In the genomic region with DNA sequence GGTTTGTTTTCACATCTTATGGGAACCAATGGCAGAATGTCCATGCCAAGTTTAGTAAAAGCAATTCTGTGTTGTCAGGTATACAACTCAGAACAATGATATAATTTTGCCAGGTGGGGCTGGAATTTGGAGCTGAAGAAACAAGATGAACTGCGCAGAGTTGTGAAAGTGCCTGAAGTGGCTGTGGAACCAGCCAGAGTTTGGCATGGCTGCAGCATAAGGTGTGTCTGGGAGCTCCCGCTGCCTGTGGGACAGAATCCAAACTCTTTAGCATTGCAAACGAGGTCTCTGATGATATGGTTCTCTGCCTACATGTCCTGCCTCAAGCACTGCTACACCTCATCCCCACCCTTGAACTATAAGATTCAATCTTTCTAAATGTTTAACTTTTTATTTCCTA, we compare ENCODE assay signal across 27 cellular contexts.
DNase-seq lines count a peak whose midpoint lies in the region; ATAC-seq and TF ChIP-seq lines count a peak whose summit lies in the region.
"Had no signal": no experiment of that assay in that cellular context is flagged by ENCODE, and none has a peak within 500 bp of the region (broad histone marks: within the 10 kb centered on the region; RNA-seq: fewer than 3 reads in every experiment).

No MANE protein-coding gene starts in this region.

- no peaks in the 10 kb centered on the region for H3K36me3 ChIP-seq in mammary epithelial cell (ENCODE audit: insufficient read depth, low read length)
- no peaks in the 10 kb centered on the region for H3K36me3 ChIP-seq in mucosa of descending colon (ENCODE audit: low read depth)
- H3K36me3 ChIP-seq in upper lobe of right lung = no peaks in the 10 kb centered on the region
- no peaks in the 10 kb centered on the region for H3K36me3 ChIP-seq in left ventricle myocardium inferior
- H3K36me3 ChIP-seq in tibial artery = no peaks in the 10 kb centered on the region
- H3K36me3 ChIP-seq: BLaER1 treated with 17β-estradiol and CSF1 and Interleukin-3, amounts not matched to agents 10 nM and 100 nM had no signal

- peak; percentile 61 for ATAC-seq in mucosa of descending colon
- ATAC-seq in upper lobe of right lung = peak; percentile 41
- ATAC-seq in HG03045 (IDR thresholded peaks at IDR 0.05; ENCODE audit: unreplicated experiment) = no peak
- ATAC-seq: K562, PC-3 had no signal

- H3K9me3 Mint-ChIP-seq in MCF 10A (ENCODE audit: unreplicated experiment) = no peaks in the 10 kb centered on the region
- H3K9me3 Mint-ChIP-seq: CD4-positive, alpha-beta T cell had no signal

- no peaks in the 10 kb centered on the region for H3K4me1 Mint-ChIP-seq in MCF 10A (ENCODE audit: insufficient read depth, unreplicated experiment)

- intact Hi-C loops in MCF 10A (cut with micrococcal nuclease) = no loop called here
- intact Hi-C loops in mammary epithelial cell (cut with micrococcal nuclease) = no loop called here
- intact Hi-C loops in mucosa of descending colon (cut with DNase I, micrococcal nuclease) = no loop called here
- intact Hi-C loops in upper lobe of right lung (cut with DNase I) = no loop called here
- intact Hi-C loops in left ventricle myocardium inferior (cut with micrococcal nuclease) = no loop called here
- intact Hi-C loops in tibial artery (cut with DNase I; ENCODE audit: low total_unique reads) = no loop called here

- H3K4me1 ChIP-seq in mammary epithelial cell (ENCODE audit: insufficient read depth, low read length) (no peaks in the 10 kb centered on the region), mucosa of descending colon (ENCODE audit: low read depth) (peaks cover 4% of the 10 kb centered on the region), upper lobe of right lung (no peaks in the 10 kb centered on the region), left ventricle myocardium inferior (no peaks in the 10 kb centered on the region), tibial artery (no peaks in the 10 kb centered on the region)
- H3K4me1 ChIP-seq: BLaER1 treated with 17β-estradiol and CSF1 and Interleukin-3, amounts not matched to agents 10 nM and 100 nM had no signal

- POLR2A ChIA-PET in MCF 10A (lab: Yijun Ruan, JAX) = no interaction called here

- no peak overlapping the region for H3K4me2 ChIP-seq in mammary epithelial cell (ENCODE audit: insufficient read depth, low read depth, low read length)
- H3K4me2 ChIP-seq: BLaER1 treated with 17β-estradiol and CSF1 and Interleukin-3, amounts not matched to agents 10 nM and 100 nM had no signal

- BruUV-seq in MCF 10A (replicated peaks; lab: Mats Ljungman, UMichigan) (no TSS peak), mammary epithelial cell (replicated peaks; lab: Mats Ljungman, UMichigan) (no TSS peak)

- H4K20me1 ChIP-seq in mammary epithelial cell (ENCODE audit: insufficient read depth, low read length) = no peaks in the 10 kb centered on the region
- H4K20me1 ChIP-seq: BLaER1 treated with 17β-estradiol and CSF1 and Interleukin-3, amounts not matched to agents 10 nM and 100 nM had no signal

- H3K9ac ChIP-seq in mammary epithelial cell (ENCODE audit: insufficient read depth, low read length) = no peak overlapping the region
- H3K9ac ChIP-seq: BLaER1 treated with 17β-estradiol and CSF1 and Interleukin-3, amounts not matched to agents 10 nM and 100 nM had no signal

- TF ChIP-seq CTCF in MCF 10A (IDR thresholded peaks at IDR 0.05; ENCODE audit: unreplicated experiment) (no peak), mammary epithelial cell (conservative IDR thresholded peaks at IDR 0.05 in 1 of 2, IDR thresholded peaks at IDR 0.05 in 1 of 2; ENCODE audit: extremely low read depth in 1 of 2, insufficient read depth in 1 of 2, low read depth in 1 of 2, low read length in 2 of 2) (no peak), epithelial cell of esophagus (IDR thresholded peaks at IDR 0.05; ENCODE audit: insufficient read depth, low read depth, low read length, missing control alignments) (no peak), mucosa of descending colon (IDR thresholded peaks at IDR 0.05) (no peak), upper lobe of right lung (IDR thresholded peaks at IDR 0.05) (no peak), left ventricle myocardium inferior (IDR thresholded peaks at IDR 0.05; ENCODE audit: borderline replicate concordance) (no peak), tibial artery (IDR thresholded peaks at IDR 0.05) (no peak)

- CTCF ChIA-PET in MCF 10A (lab: Yijun Ruan, JAX) = no interaction called here
- CTCF ChIA-PET in mammary epithelial cell (lab: Charles Lee; ENCODE audit: low non-redundant PET) = no interaction called here

- H3K4me3 Mint-ChIP-seq in MCF 10A (ENCODE audit: unreplicated experiment) = no peak overlapping the region
- H3K4me3 Mint-ChIP-seq: CD4-positive, alpha-beta T cell had no signal

- no peaks in the 10 kb centered on the region for H3K36me3 Mint-ChIP-seq in MCF 10A (ENCODE audit: insufficient read depth, unreplicated experiment)

- no peak overlapping the region for H2AFZ ChIP-seq in mammary epithelial cell (ENCODE audit: low read depth, low read length)

- no peaks in the 10 kb centered on the region for H3K27me3 Mint-ChIP-seq in MCF 10A (ENCODE audit: insufficient read depth, unreplicated experiment)

- H3K27ac ChIP-seq in mammary epithelial cell (ENCODE audit: insufficient read depth, low read depth, low read length) (no peak overlapping the region), upper lobe of right lung (no peak overlapping the region), left ventricle myocardium inferior (replicated peaks) (no peak overlapping the region), tibial artery (no peak overlapping the region)
- H3K27ac ChIP-seq: BLaER1 treated with 17β-estradiol and CSF1 and Interleukin-3, amounts not matched to agents 10 nM and 100 nM had no signal

- 59% methylated on average over 3 of the region's 3 CpGs for WGBS in mammary epithelial cell (ENCODE audit: low coverage, missing lambda C conversion rate)

- no peaks in the 10 kb centered on the region for H3K9me3 ChIP-seq in mammary epithelial cell (replicated peaks; ENCODE audit: insufficient read depth, low read length)
- no peaks in the 10 kb centered on the region for H3K9me3 ChIP-seq in mucosa of descending colon
- H3K9me3 ChIP-seq in upper lobe of right lung = no peaks in the 10 kb centered on the region
- H3K9me3 ChIP-seq in left ventricle myocardium inferior (replicated peaks) = no peaks in the 10 kb centered on the region
- no peaks in the 10 kb centered on the region for H3K9me3 ChIP-seq in tibial artery
- H3K9me3 ChIP-seq: BLaER1 treated with 17β-estradiol and CSF1 and Interleukin-3, amounts not matched to agents 10 nM and 100 nM had no signal

- DNase-seq in MCF 10A (ENCODE audit: unreplicated experiment) (peak; percentile 28), mammary epithelial cell (no peak), epithelial cell of esophagus (ENCODE audit: low read depth) (peak; percentile 56), mucosa of descending colon (peak in 1 of 3 donors; percentile 6), upper lobe of right lung (no peak), left ventricle myocardium inferior (no peak), tibial artery (no peak)
- DNase-seq: AML-193; CD4-positive, alpha-beta T cell; COR-L47; DMS79; EL; GDM1; HCEC 1CT; Kasumi-1; NCI-H1105 treated with DMSO at 0.1 percent for 48 hours; NCI-H146; NCI-H1930; NCI-H226; NCI-H510A; NCI-H69; NK-92 treated with Interleukin-12 subunit alpha and Interleukin-12 subunit beta, amount 100 ng/mL, for 24 hours; PC-3 had no signal

- in situ Hi-C loops in mammary epithelial cell (cut with MboI; ENCODE audit: low sequenced_read_pairs in 2 of 2) = no loop called here

- H3K79me2 ChIP-seq in mammary epithelial cell (ENCODE audit: insufficient read depth, low read length) = no peaks in the 10 kb centered on the region

- dilution Hi-C loops in mammary epithelial cell (cut with HindIII; ENCODE audit: low sequenced_read_pairs) = no loop called here

- no peak overlapping the region for H3K27ac Mint-ChIP-seq in MCF 10A (ENCODE audit: low read depth, unreplicated experiment)
- H3K27ac Mint-ChIP-seq: CD4-positive, alpha-beta T cell had no signal

- no peaks in the 10 kb centered on the region for H3K27me3 ChIP-seq in mammary epithelial cell (ENCODE audit: insufficient read depth, low read length)
- H3K27me3 ChIP-seq in upper lobe of right lung = no peaks in the 10 kb centered on the region
- H3K27me3 ChIP-seq in left ventricle myocardium inferior (ENCODE audit: low read depth) = no peaks in the 10 kb centered on the region
- H3K27me3 ChIP-seq in tibial artery = no peaks in the 10 kb centered on the region
- H3K27me3 ChIP-seq: BLaER1 treated with 17β-estradiol and CSF1 and Interleukin-3, amounts not matched to agents 10 nM and 100 nM had no signal

- H3K4me3 ChIP-seq in mammary epithelial cell (replicated peaks in 1 of 3; ENCODE audit: insufficient read depth in 1 of 3, low read depth in 2 of 3, low read length in 3 of 3) (no peak overlapping the region), epithelial cell of esophagus (ENCODE audit: low read length) (no peak overlapping the region), mucosa of descending colon (no peak overlapping the region), upper lobe of right lung (no peak overlapping the region), left ventricle myocardium inferior (no peak overlapping the region), tibial artery (no peak overlapping the region)
- H3K4me3 ChIP-seq: BLaER1 treated with 17β-estradiol and CSF1 and Interleukin-3, amounts not matched to agents 10 nM and 100 nM; GM12878; K562 had no signal

Comparison
In these comparisons a context has a peak if more than half of its experiments do, and no peak if none do; other contexts are left out.
1. DNase-seq: peak in MCF 10A (single experiment) and epithelial cell of esophagus (single experiment); none in mammary epithelial cell (single experiment), upper lobe of right lung (single experiment), left ventricle myocardium inferior (single experiment) and tibial artery (0 of 2).